ENCODE assay signal across 1 cellular context in the genomic region with DNA sequence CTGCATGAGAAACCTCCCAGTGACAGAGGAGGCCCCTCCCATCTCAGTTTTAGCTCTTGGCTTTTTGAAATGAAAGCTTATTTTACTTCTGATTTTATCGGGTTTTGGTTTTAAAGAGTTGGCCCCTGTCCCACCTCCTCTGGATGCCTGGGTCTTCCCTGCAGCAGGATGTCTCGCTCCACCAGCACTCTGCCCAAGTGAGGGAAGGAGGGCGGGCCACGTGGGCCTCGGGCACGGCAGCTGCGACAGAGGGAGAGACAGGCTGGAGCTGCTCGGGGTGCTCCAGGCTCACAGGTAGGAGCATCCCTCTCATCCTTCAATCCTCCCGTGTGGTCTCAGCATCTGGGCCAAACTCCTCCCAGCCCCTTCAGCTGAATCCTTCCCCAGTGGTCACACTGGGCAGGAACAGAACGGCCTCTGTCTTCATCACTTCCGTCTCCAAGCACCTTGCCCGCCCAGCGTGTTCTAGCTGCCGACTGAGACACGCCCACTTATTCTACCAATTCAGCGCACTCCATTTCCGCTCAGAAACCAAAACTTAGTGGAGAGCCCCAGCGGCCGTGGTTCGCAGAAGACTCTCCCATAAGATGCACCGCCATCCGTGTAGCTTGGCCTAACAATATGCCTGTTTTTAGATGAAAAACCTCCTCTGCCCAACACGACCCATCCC.
TF ChIP-seq lines count a peak whose summit lies in the region.

No MANE protein-coding gene starts in this region.

TF ChIP-seq in SK-N-SH, 30 proteins besides CTCF, POLR2A, EP300 and RAD21 (continued from another document):
- TF ChIP-seq, protein P1, sequence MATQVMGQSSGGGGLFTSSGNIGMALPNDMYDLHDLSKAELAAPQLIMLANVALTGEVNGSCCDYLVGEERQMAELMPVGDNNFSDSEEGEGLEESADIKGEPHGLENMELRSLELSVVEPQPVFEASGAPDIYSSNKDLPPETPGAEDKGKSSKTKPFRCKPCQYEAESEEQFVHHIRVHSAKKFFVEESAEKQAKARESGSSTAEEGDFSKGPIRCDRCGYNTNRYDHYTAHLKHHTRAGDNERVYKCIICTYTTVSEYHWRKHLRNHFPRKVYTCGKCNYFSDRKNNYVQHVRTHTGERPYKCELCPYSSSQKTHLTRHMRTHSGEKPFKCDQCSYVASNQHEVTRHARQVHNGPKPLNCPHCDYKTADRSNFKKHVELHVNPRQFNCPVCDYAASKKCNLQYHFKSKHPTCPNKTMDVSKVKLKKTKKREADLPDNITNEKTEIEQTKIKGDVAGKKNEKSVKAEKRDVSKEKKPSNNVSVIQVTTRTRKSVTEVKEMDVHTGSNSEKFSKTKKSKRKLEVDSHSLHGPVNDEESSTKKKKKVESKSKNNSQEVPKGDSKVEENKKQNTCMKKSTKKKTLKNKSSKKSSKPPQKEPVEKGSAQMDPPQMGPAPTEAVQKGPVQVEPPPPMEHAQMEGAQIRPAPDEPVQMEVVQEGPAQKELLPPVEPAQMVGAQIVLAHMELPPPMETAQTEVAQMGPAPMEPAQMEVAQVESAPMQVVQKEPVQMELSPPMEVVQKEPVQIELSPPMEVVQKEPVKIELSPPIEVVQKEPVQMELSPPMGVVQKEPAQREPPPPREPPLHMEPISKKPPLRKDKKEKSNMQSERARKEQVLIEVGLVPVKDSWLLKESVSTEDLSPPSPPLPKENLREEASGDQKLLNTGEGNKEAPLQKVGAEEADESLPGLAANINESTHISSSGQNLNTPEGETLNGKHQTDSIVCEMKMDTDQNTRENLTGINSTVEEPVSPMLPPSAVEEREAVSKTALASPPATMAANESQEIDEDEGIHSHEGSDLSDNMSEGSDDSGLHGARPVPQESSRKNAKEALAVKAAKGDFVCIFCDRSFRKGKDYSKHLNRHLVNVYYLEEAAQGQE (IDR thresholded peaks at IDR 0.05; ENCODE audit: low read depth, low read length): no peak
- no peak for TF ChIP-seq GATA2 (CRISPR knock-in tag; IDR thresholded peaks at IDR 0.05)
- TF ChIP-seq, protein P2, sequence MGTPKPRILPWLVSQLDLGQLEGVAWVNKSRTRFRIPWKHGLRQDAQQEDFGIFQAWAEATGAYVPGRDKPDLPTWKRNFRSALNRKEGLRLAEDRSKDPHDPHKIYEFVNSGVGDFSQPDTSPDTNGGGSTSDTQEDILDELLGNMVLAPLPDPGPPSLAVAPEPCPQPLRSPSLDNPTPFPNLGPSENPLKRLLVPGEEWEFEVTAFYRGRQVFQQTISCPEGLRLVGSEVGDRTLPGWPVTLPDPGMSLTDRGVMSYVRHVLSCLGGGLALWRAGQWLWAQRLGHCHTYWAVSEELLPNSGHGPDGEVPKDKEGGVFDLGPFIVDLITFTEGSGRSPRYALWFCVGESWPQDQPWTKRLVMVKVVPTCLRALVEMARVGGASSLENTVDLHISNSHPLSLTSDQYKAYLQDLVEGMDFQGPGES (IDR thresholded peaks at IDR 0.05; ENCODE audit: low read depth, low read length): no peak
- no peak for TF ChIP-seq NFIC (IDR thresholded peaks at IDR 0.05; ENCODE audit: borderline replicate concordance)
- TF ChIP-seq NRF1 (IDR thresholded peaks at IDR 0.05; ENCODE audit: low read depth, low read length): no peak
- TF ChIP-seq ELF1 (IDR thresholded peaks at IDR 0.05): no peak
- TF ChIP-seq RFX5 (IDR thresholded peaks at IDR 0.05; ENCODE audit: low read length): no peak
- TF ChIP-seq YY1 (IDR thresholded peaks at IDR 0.05; ENCODE audit: low read depth): no peak
- no peak for TF ChIP-seq EZH2phosphoT487 (IDR thresholded peaks at IDR 0.05; ENCODE audit: borderline replicate concordance, low read depth)
- TF ChIP-seq FOXJ3 (CRISPR knock-in tag; IDR thresholded peaks at IDR 0.05): no peak
- TF ChIP-seq GABPA (IDR thresholded peaks at IDR 0.05; ENCODE audit: low read depth): no peak
- no peak for TF ChIP-seq POLR2AphosphoS5 (IDR thresholded peaks at IDR 0.05; ENCODE audit: low read depth, low read length)
